6 cellular contexts compared by ENCODE assay signal in genomic region chr10:97687785-97688781, GRCh38. TPM values are rescaled to one million over a fixed set of nuclear protein-coding genes. Genes with fewer than 3 reads are reported as not detected.
DNase-seq lines count a peak whose midpoint lies in the region; ATAC-seq, FAIRE-seq and TF ChIP-seq lines count a peak whose summit lies in the region.

No MANE protein-coding gene starts in this region.

- H3K9ac ChIP-seq in astrocyte (ENCODE audit: low read length), result peak overlapping the region; percentile 74

- DNase-seq in HCEC 1CT (peak; percentile 85), astrocyte (ENCODE audit: low read depth) (peak; percentile 62), OCI-M2 (lab: John Stamatoyannopoulos, UW; ENCODE audit: unreplicated experiment) (no peak), NCI-H2171 treated with DMSO at 0.1 percent for 48 hours (lab: John Stamatoyannopoulos, UW) (no peak), NCI-H2227 (lab: John Stamatoyannopoulos, UW; ENCODE audit: unreplicated experiment) (no peak)
- DNase-seq in naive thymus-derived CD8-positive, alpha-beta T cell, result no peak

- TF ChIP-seq CTCF in astrocyte (IDR thresholded peaks at IDR 0.05; ENCODE audit: insufficient read depth, low read depth, low read length), result no peak

- no peaks in the 10 kb centered on the region for H3K79me2 ChIP-seq in astrocyte (ENCODE audit: insufficient read depth, low read length)

- ATAC-seq in naive thymus-derived CD8-positive, alpha-beta T cell, result no peak

- H3K27ac Mint-ChIP-seq in astrocyte (ENCODE audit: unreplicated experiment), result peak overlapping the region; percentile 80
- peak overlapping the region; percentile 58 to 94 (median 92) for H3K27ac Mint-ChIP-seq in naive thymus-derived CD8-positive, alpha-beta T cell

- H3K4me2 ChIP-seq in astrocyte (ENCODE audit: low read length), result peak overlapping the region; percentile 89

- no peaks in the 10 kb centered on the region for H3K27me3 ChIP-seq in astrocyte (ENCODE audit: insufficient read depth, low read length)

- no peaks in the 10 kb centered on the region for H3K36me3 ChIP-seq in astrocyte (ENCODE audit: insufficient read depth, low read length)

- peak overlapping the region; percentile 23 for H3K4me3 Mint-ChIP-seq in astrocyte (ENCODE audit: unreplicated experiment)
- peak overlapping the region; percentile 71 to 94 (median 86) for H3K4me3 Mint-ChIP-seq in naive thymus-derived CD8-positive, alpha-beta T cell

- POLR2A ChIA-PET in naive thymus-derived CD8-positive, alpha-beta T cell (lab: Charles Lee), result interaction anchor here (1.0 to 2.8 kb wide), 16 partner anchors 10 to 446 kb away, joined by 3 to 31 read pairs (median 4); partner anchors contain the start of genes MARVELD1, PI4K2A, R3HCC1L and UBTD1

- no peaks in the 10 kb centered on the region for H3K36me3 Mint-ChIP-seq in astrocyte (ENCODE audit: low read depth, unreplicated experiment)
- no peaks in the 10 kb centered on the region for H3K36me3 Mint-ChIP-seq in naive thymus-derived CD8-positive, alpha-beta T cell

- H3K4me1 ChIP-seq in astrocyte (ENCODE audit: insufficient read depth, low read length), result peaks cover 42% of the 10 kb centered on the region

- no peaks in the 10 kb centered on the region for H3K9me3 Mint-ChIP-seq in astrocyte (ENCODE audit: unreplicated experiment)
- no peaks in the 10 kb centered on the region for H3K9me3 Mint-ChIP-seq in naive thymus-derived CD8-positive, alpha-beta T cell

- H3K4me1 Mint-ChIP-seq in astrocyte (ENCODE audit: low read depth, unreplicated experiment), result peaks cover 20% of the 10 kb centered on the region
- H3K4me1 Mint-ChIP-seq in naive thymus-derived CD8-positive, alpha-beta T cell, result peaks cover 5 to 33% (median 24%) of the 10 kb centered on the region in 4 donors

- H2AFZ ChIP-seq in astrocyte (ENCODE audit: low read depth, low read length), result peak overlapping the region; percentile 62

- peak overlapping the region; percentile 80 for H3K27ac ChIP-seq in astrocyte (ENCODE audit: low read depth, low read length)

- no peaks in the 10 kb centered on the region for H3K9me3 ChIP-seq in astrocyte (ENCODE audit: insufficient read depth, low read depth, low read length)

- no peaks in the 10 kb centered on the region for H3K27me3 Mint-ChIP-seq in astrocyte (ENCODE audit: low read depth, unreplicated experiment)
- no peaks in the 10 kb centered on the region for H3K27me3 Mint-ChIP-seq in naive thymus-derived CD8-positive, alpha-beta T cell

- no peak for FAIRE-seq in astrocyte (lab: Jason Lieb, UNC)

- H3K4me3 ChIP-seq in astrocyte (ENCODE audit: insufficient read depth, low read depth, low read length), result peak overlapping the region; percentile 30

- no peaks in the 10 kb centered on the region for H4K20me1 ChIP-seq in astrocyte (ENCODE audit: insufficient read depth, low read length)

RNA-seq across cellular contexts. Expression of gene AVPI1, which starts 1.0 kb away (rescaled TPM):
- 5.0 and 5.6 TPM in 2 replicates for total RNA-seq in astrocyte
- total RNA-seq in naive thymus-derived CD8-positive, alpha-beta T cell, result 1 to 10 TPM; 2.9 to 3.1 TPM
- polyA plus RNA-seq in naive thymus-derived CD8-positive, alpha-beta T cell, result 1 to 10 TPM; 2.2 to 3.8 (median 3.2) TPM

RNA-seq across cellular contexts. Expression of gene MARVELD1, which starts 25.4 kb away (rescaled TPM):
- 69.7 and 79.2 TPM in 2 replicates for total RNA-seq in astrocyte
- total RNA-seq in naive thymus-derived CD8-positive, alpha-beta T cell, result 1 to 10 TPM; 1.1 to 2.0 TPM
- under 1 TPM; 0.06 to 0.30 (median 0.27) TPM for polyA plus RNA-seq in naive thymus-derived CD8-positive, alpha-beta T cell

RNA-seq across cellular contexts. Expression of gene PI4K2A, which starts 47.6 kb away (rescaled TPM):
- 32.9 and 37.8 TPM in 2 replicates for total RNA-seq in astrocyte
- total RNA-seq in naive thymus-derived CD8-positive, alpha-beta T cell, result 1 to 10 TPM; 8.8 to 9.4 TPM
- polyA plus RNA-seq in naive thymus-derived CD8-positive, alpha-beta T cell, result 1 to 10 TPM; 6.5 to 8.9 (median 8.3) TPM

RNA-seq across cellular contexts. Expression of gene ZFYVE27, which starts 48.8 kb away (rescaled TPM):
- 31.3 and 32.8 TPM in 2 replicates for total RNA-seq in astrocyte
- total RNA-seq in naive thymus-derived CD8-positive, alpha-beta T cell, result 10 to 100 TPM; 60.7 to 64.4 TPM
- polyA plus RNA-seq in naive thymus-derived CD8-positive, alpha-beta T cell, result 10 to 100 TPM; 29.1 to 37.9 (median 34.1) TPM

RNA-seq across cellular contexts. Expression of gene MORN4, which starts 54.8 kb away (rescaled TPM):
- 15.8 and 16.2 TPM in 2 replicates for total RNA-seq in astrocyte
- 1 to 10 TPM; 1.6 to 3.1 TPM for total RNA-seq in naive thymus-derived CD8-positive, alpha-beta T cell
- 1 to 10 TPM; 1.9 to 6.2 (median 4.6) TPM for polyA plus RNA-seq in naive thymus-derived CD8-positive, alpha-beta T cell

Comparison
In these comparisons a context has a peak if more than half of its experiments do, and no peak if none do; other contexts are left out.
1. DNase-seq: peak in HCEC 1CT (single experiment) and astrocyte (single experiment); none in naive thymus-derived CD8-positive, alpha-beta T cell (0 of 10), OCI-M2 (single experiment), NCI-H2171 treated with DMSO at 0.1 percent for 48 hours (single experiment) and NCI-H2227 (single experiment).
2. RNA of gene MARVELD1, which starts 25.4 kb away (total RNA-seq): 69.7 to 79.2 TPM in astrocyte; 1.1 to 2.0 TPM in naive thymus-derived CD8-positive, alpha-beta T cell; every median in the first group is over 10 times any median in the second.